ENCODE assay signal across 15 cellular contexts in genomic region chr2:189221811-189222210, GRCh38. TPM values are rescaled to one million over a fixed set of nuclear protein-coding genes. Genes with fewer than 3 reads are reported as not detected.
A peak's percentile ranks its signal among the peaks of the same experiment; 100 is the strongest.
DNase-seq lines count a peak whose midpoint lies in the region; TF ChIP-seq lines count a peak whose summit lies in the region.
"Had no signal": no experiment of that assay in that cellular context is flagged by ENCODE, and none has a peak within 500 bp of the region (broad histone marks: within the 10 kb centered on the region; RNA-seq: fewer than 3 reads in every experiment).

No MANE protein-coding gene starts in this region.

- H3K27ac ChIP-seq in breast epithelium = no peak overlapping the region
- H3K27ac ChIP-seq in ascending aorta = peak overlapping the region; percentile 58 to 60
- H3K27ac ChIP-seq in transverse colon = peak overlapping the region; percentile 3 to 56 (median 49)
- no peak overlapping the region for H3K27ac ChIP-seq in right atrium auricular region

- H3K36me3 ChIP-seq in breast epithelium (no peaks in the 10 kb centered on the region), ascending aorta (no peaks in the 10 kb centered on the region), transverse colon (no peaks in the 10 kb centered on the region), right atrium auricular region (no peaks in the 10 kb centered on the region)

- no peak for TF ChIP-seq EP300 in transverse colon (IDR thresholded peaks at IDR 0.05; ENCODE audit: low read depth)

- BruUV-seq in MCF 10A (replicated peaks; lab: Mats Ljungman, UMichigan) = no TSS peak

- CTCF ChIA-PET in MCF 10A (lab: Yijun Ruan, JAX) = interaction anchor here (0.6 to 1.3 kb wide), 4 partner anchors 11 to 58 kb away, joined by 3 to 4 read pairs (median 3); no protein-coding TSS in a partner anchor

- peak overlapping the region; percentile 31 for H3K4me3 Mint-ChIP-seq in MCF 10A (ENCODE audit: unreplicated experiment)
- H3K4me3 Mint-ChIP-seq: activated naive CD8-positive, alpha-beta T cell; CD8-positive, alpha-beta T cell; nephron progenitor cell had no signal

- H3K9me3 Mint-ChIP-seq in MCF 10A (ENCODE audit: unreplicated experiment) = no peaks in the 10 kb centered on the region
- H3K9me3 Mint-ChIP-seq: CD8-positive, alpha-beta T cell; nephron progenitor cell had no signal

- TF ChIP-seq POLR2A in breast epithelium (IDR thresholded peaks at IDR 0.05) = no peak
- no peak for TF ChIP-seq POLR2A in transverse colon (IDR thresholded peaks at IDR 0.05)

- peaks cover 7% of the 10 kb centered on the region for H3K36me3 Mint-ChIP-seq in MCF 10A (ENCODE audit: insufficient read depth, unreplicated experiment)
- H3K36me3 Mint-ChIP-seq: CD8-positive, alpha-beta T cell had no signal

- no peaks in the 10 kb centered on the region for H3K4me1 ChIP-seq in breast epithelium
- H3K4me1 ChIP-seq in ascending aorta = peaks cover 0 to 8% of the 10 kb centered on the region in 2 donors
- peaks cover 7 to 18% (median 11%) of the 10 kb centered on the region in 4 donors for H3K4me1 ChIP-seq in transverse colon
- no peaks in the 10 kb centered on the region for H3K4me1 ChIP-seq in right atrium auricular region

- in situ Hi-C loops in transverse colon (cut with MboI; ENCODE audit: low pct_ligation_motif_present in 1 of 4, low pct_unique_long_range_greater_than_20kb in 1 of 4, low sequenced_read_pairs in 3 of 4) = no loop called here

- H3K27me3 Mint-ChIP-seq in MCF 10A (ENCODE audit: insufficient read depth, unreplicated experiment) = no peaks in the 10 kb centered on the region
- H3K27me3 Mint-ChIP-seq: activated naive CD8-positive, alpha-beta T cell had no signal

- no peaks in the 10 kb centered on the region for H3K9me3 ChIP-seq in breast epithelium
- no peaks in the 10 kb centered on the region for H3K9me3 ChIP-seq in ascending aorta
- H3K9me3 ChIP-seq in transverse colon = no peaks in the 10 kb centered on the region
- H3K9me3 ChIP-seq in right atrium auricular region = no peaks in the 10 kb centered on the region

- DNase-seq in MCF 10A (ENCODE audit: unreplicated experiment) (peak; percentile 47), breast epithelium (ENCODE audit: low spot score in 2 of 2) (no peak), ascending aorta (ENCODE audit: low spot score in 2 of 2) (no peak), foreskin fibroblast (peak; percentile 40 to 81), transverse colon (no peak), activated gamma-delta T cell treated with Interleukin-2 at 50 U/mL for 16 hours (no peak), right atrium auricular region (ENCODE audit: low spot score) (no peak), H4 (ENCODE audit: low spot score) (no peak)
- DNase-seq: activated CD4-positive, CD25-positive, alpha-beta regulatory T cell treated with anti-CD3 and anti-CD28 coated beads, Interleukin-2, amount 50 U/mL, for 72 hours; CD8-positive, alpha-beta T cell; NCI-H1092 treated with DMSO at 0.1 percent for 48 hours; NCI-H345; nephron progenitor cell; stimulated activated CD4-positive, alpha-beta T cell treated with anti-CD3 and anti-CD28 coated beads, Interleukin-4, amount 100 ng/mL, for 4 hours had no signal

- POLR2A ChIA-PET in MCF 10A (lab: Yijun Ruan, JAX) = interaction anchor here (0.8 to 3.1 kb wide), 5 partner anchors 11 to 32 kb away, joined by 3 to 26 read pairs (median 4); no protein-coding TSS in a partner anchor

- H3K4me1 Mint-ChIP-seq in MCF 10A (ENCODE audit: insufficient read depth, unreplicated experiment) = peaks cover 29% of the 10 kb centered on the region

- intact Hi-C loops in MCF 10A (cut with micrococcal nuclease) = loop anchor here (1.0 kb wide), 1 partner anchor 64 kb away; no protein-coding TSS in a partner anchor
- intact Hi-C loops in breast epithelium (cut with DNase I; ENCODE audit: low total_unique reads) = no loop called here
- intact Hi-C loops in ascending aorta (cut with DNase I) = no loop called here
- intact Hi-C loops in transverse colon (cut with DNase I; ENCODE audit: low total_unique reads) = no loop called here

- peak overlapping the region; percentile 96 for H3K27ac Mint-ChIP-seq in MCF 10A (ENCODE audit: low read depth, unreplicated experiment)
- H3K27ac Mint-ChIP-seq: activated naive CD8-positive, alpha-beta T cell; CD8-positive, alpha-beta T cell; nephron progenitor cell had no signal

- no peak for TF ChIP-seq CTCF in MCF 10A (IDR thresholded peaks at IDR 0.05; ENCODE audit: unreplicated experiment)
- no peak for TF ChIP-seq CTCF in breast epithelium (IDR thresholded peaks at IDR 0.05)
- no peak for TF ChIP-seq CTCF in ascending aorta (IDR thresholded peaks at IDR 0.05)
- no peak for TF ChIP-seq CTCF in foreskin fibroblast (IDR thresholded peaks at IDR 0.05; ENCODE audit: low read depth, low read length)
- no peak for TF ChIP-seq CTCF in transverse colon (IDR thresholded peaks at IDR 0.05)
- TF ChIP-seq CTCF in right atrium auricular region (IDR thresholded peaks at IDR 0.05) = no peak

- H3K4me3 ChIP-seq in breast epithelium = no peak overlapping the region
- no peak overlapping the region for H3K4me3 ChIP-seq in ascending aorta
- no peak overlapping the region for H3K4me3 ChIP-seq in foreskin fibroblast (ENCODE audit: low read depth in 1 of 2, low read length in 2 of 2)
- H3K4me3 ChIP-seq in transverse colon = no peak overlapping the region
- no peak overlapping the region for H3K4me3 ChIP-seq in right atrium auricular region

- H3K27me3 ChIP-seq in breast epithelium (no peaks in the 10 kb centered on the region), ascending aorta (no peaks in the 10 kb centered on the region), transverse colon (no peaks in the 10 kb centered on the region), right atrium auricular region (no peaks in the 10 kb centered on the region)

RNA-seq across cellular contexts. Expression of gene COL5A2, which starts 42.2 kb away (rescaled TPM):
- total RNA-seq in MCF 10A (2022) (7.4 and 9.3 TPM in 2 replicates), breast epithelium (100 to 1,000 TPM in 1 of 3 donors, 10 to 100 TPM in 2; 22.7 to 111 (median 30.8) TPM), ascending aorta (64.2 TPM), transverse colon (10 to 100 TPM; 16.1 to 62.8 (median 33.1) TPM), right atrium auricular region (10 to 100 TPM; 15.8 to 24.8 TPM)
- total RNA-seq in H4 (2014; rRNA removed; shearing (Covaris generic)) = 155 and 160 TPM in 2 replicates

Comparison
In these comparisons a context has a peak if more than half of its experiments do, and no peak if none do; other contexts are left out.
1. DNase-seq: peak in MCF 10A (single experiment) and foreskin fibroblast (2 of 2); none in breast epithelium (0 of 2), ascending aorta (0 of 2), transverse colon (single experiment), activated gamma-delta T cell treated with Interleukin-2 at 50 U/mL for 16 hours (single experiment), right atrium auricular region (single experiment) and H4 (single experiment).
2. H3K27ac ChIP-seq: peak in ascending aorta (2 of 2) and transverse colon (4 of 4); none in breast epithelium (0 of 2) and right atrium auricular region (0 of 2).